In the genomic region with DNA sequence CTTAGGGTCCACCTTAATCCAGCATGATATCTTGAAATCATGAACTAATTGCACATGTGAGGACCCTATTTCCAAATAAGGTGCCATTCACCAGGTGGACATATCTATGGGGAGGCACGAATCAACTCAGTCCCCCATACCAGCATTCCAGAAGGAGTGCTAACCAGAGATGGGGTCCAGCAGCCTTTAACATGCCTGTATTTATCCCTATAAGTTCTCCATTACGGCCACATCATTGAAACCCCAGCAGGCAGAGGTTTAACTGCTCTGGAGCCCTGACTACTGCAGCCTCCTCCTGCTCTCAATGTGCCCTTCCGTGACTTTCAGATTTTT, we compare ENCODE assay signal across 1 cellular context.
A peak's percentile ranks its signal among the peaks of the same experiment; 100 is the strongest.
TF ChIP-seq lines count a peak whose summit lies in the region.

No MANE protein-coding gene starts in this region.

TF ChIP-seq in HepG2, 621 proteins besides CTCF, POLR2A, EP300 and RAD21 (continued from another document):
- TF ChIP-seq ZNF644 (CRISPR knock-in tag; IDR thresholded peaks at IDR 0.05; ENCODE audit: low read depth) (no peak), ZNF264 (CRISPR knock-in tag; IDR thresholded peaks at IDR 0.05) (no peak), ZFP36 (IDR thresholded peaks at IDR 0.05; ENCODE audit: borderline replicate concordance, low read depth, low read length, partially characterized antibody) (no peak)
- TF ChIP-seq, protein P1, sequence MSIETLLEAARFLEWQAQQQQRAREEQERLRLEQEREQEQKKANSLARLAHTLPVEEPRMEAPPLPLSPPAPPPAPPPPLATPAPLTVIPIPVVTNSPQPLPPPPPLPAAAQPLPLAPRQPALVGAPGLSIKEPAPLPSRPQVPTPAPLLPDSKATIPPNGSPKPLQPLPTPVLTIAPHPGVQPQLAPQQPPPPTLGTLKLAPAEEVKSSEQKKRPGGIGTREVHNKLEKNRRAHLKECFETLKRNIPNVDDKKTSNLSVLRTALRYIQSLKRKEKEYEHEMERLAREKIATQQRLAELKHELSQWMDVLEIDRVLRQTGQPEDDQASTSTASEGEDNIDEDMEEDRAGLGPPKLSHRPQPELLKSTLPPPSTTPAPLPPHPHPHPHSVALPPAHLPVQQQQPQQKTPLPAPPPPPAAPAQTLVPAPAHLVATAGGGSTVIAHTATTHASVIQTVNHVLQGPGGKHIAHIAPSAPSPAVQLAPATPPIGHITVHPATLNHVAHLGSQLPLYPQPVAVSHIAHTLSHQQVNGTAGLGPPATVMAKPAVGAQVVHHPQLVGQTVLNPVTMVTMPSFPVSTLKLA (IDR thresholded peaks at IDR 0.05) = peak; percentile 71
